Comparison of ENCODE assay signal across 21 cellular contexts in genomic region chrX:150162141-150162540, GRCh38.
A peak's percentile ranks its signal among the peaks of the same experiment; 100 is the strongest.
DNase-seq lines count a peak whose midpoint lies in the region; ATAC-seq, FAIRE-seq and TF ChIP-seq lines count a peak whose summit lies in the region.
"Had no signal": no experiment of that assay in that cellular context is flagged by ENCODE, and none has a peak within 500 bp of the region (broad histone marks: within the 10 kb centered on the region; RNA-seq: fewer than 3 reads in every experiment).

No MANE protein-coding gene starts in this region.

- H4K12ac ChIP-seq in trophoblast cell (ENCODE audit: low read depth, low read length): no peak overlapping the region

- H3K4me3 ChIP-seq in MG63 (no peak overlapping the region), bronchial epithelial cell (ENCODE audit: low read depth, low read length) (no peak overlapping the region), trophoblast cell (ENCODE audit: low read depth, low read length) (no peak overlapping the region), right cardiac atrium (ENCODE audit: low read length) (no peak overlapping the region)
- H3K4me3 ChIP-seq: adrenal gland, right lobe of liver, tibial artery had no signal

- no peak overlapping the region for H3K9ac ChIP-seq in trophoblast cell (ENCODE audit: low read length)

- H3K27me3 ChIP-seq in MG63 (no peaks in the 10 kb centered on the region), bronchial epithelial cell (ENCODE audit: control insufficient read depth, insufficient read depth, low read length) (no peaks in the 10 kb centered on the region), trophoblast cell (ENCODE audit: insufficient read depth, low read length) (no peaks in the 10 kb centered on the region), right cardiac atrium (ENCODE audit: control insufficient read depth, insufficient read depth) (no peaks in the 10 kb centered on the region)
- H3K27me3 ChIP-seq: adrenal gland, BE2C, right lobe of liver, tibial artery had no signal

- H2AFZ ChIP-seq in trophoblast cell (ENCODE audit: insufficient read depth, low read length, poor library complexity): no peak overlapping the region

- DNase-seq in DMS53 (lab: John Stamatoyannopoulos, UW) (peak; percentile 16), DMS53 treated with DMSO at 0.1 percent for 48 hours (lab: John Stamatoyannopoulos, UW; ENCODE audit: unreplicated experiment) (no peak), MG63 (peak; percentile 21), bronchial epithelial cell (ENCODE audit: low read depth) (peak; percentile 58), trophoblast cell (peak; percentile 28 to 54), right cardiac atrium (no peak), NCI-H510A treated with DMSO at 0.1 percent for 48 hours (lab: John Stamatoyannopoulos, UW) (no peak)
- DNase-seq: activated CD8-positive, alpha-beta T cell treated with anti-CD3 and anti-CD28 coated beads, Interleukin-2, amount 10 ng/mL, durations not matched to agents 7 days and 5 days; activated naive CD4-positive, alpha-beta T cell; adrenal gland; BE2C; left ventricle myocardium superior; NCI-H1417 treated with DMSO at 0.1 percent for 48 hours; NCI-H526; right lobe of liver; stimulated activated naive CD8-positive, alpha-beta T cell treated with anti-CD3 and anti-CD28 coated beads, Interleukin-15, amount 100 ng/mL, for 72 hours; T1000; tibial artery had no signal

- H4K8ac ChIP-seq in trophoblast cell (ENCODE audit: low read depth, low read length): no peak overlapping the region

- H3K9me3 ChIP-seq in MG63: no peaks in the 10 kb centered on the region
- H3K9me3 ChIP-seq in trophoblast cell (ENCODE audit: insufficient read depth, low read depth, low read length): no peaks in the 10 kb centered on the region
- H3K9me3 ChIP-seq in right cardiac atrium (ENCODE audit: control insufficient read depth, low read length): no peaks in the 10 kb centered on the region
- H3K9me3 ChIP-seq: adrenal gland, BE2C, right lobe of liver, tibial artery had no signal

- H3K23ac ChIP-seq in trophoblast cell (ENCODE audit: low read length): no peak overlapping the region

- ATAC-seq in right cardiac atrium: no peak
- no peak for ATAC-seq in HG03439 (IDR thresholded peaks at IDR 0.05; ENCODE audit: unreplicated experiment)
- ATAC-seq: activated CD8-positive, alpha-beta T cell treated with anti-CD3 and anti-CD28 coated beads, Interleukin-2, amount 10 ng/mL, durations not matched to agents 7 days and 5 days; left ventricle myocardium superior; right lobe of liver; stimulated activated naive CD8-positive, alpha-beta T cell treated with anti-CD3 and anti-CD28 coated beads, Interleukin-15, amount 100 ng/mL, for 72 hours had no signal

- no peaks in the 10 kb centered on the region for H3K4me1 ChIP-seq in trophoblast cell (ENCODE audit: control insufficient read depth in 1 of 2, insufficient read depth in 2 of 2, low read length in 2 of 2)
- H3K4me1 ChIP-seq in right cardiac atrium (ENCODE audit: control insufficient read depth, insufficient read depth, low read length): peaks cover 1% of the 10 kb centered on the region
- H3K4me1 ChIP-seq: adrenal gland, BE2C, right lobe of liver had no signal

- no peaks in the 10 kb centered on the region for H3K79me2 ChIP-seq in trophoblast cell (ENCODE audit: control insufficient read depth, insufficient read depth, low read length, poor library complexity)

- TF ChIP-seq CTCF in bronchial epithelial cell (IDR thresholded peaks at IDR 0.05; ENCODE audit: insufficient read depth, low read length, severe bottlenecking): no peak

- H2BK12ac ChIP-seq in trophoblast cell (ENCODE audit: low read length): no peak overlapping the region

- H3K79me1 ChIP-seq in trophoblast cell (ENCODE audit: low read length): no peaks in the 10 kb centered on the region

- no peak overlapping the region for H3K4me2 ChIP-seq in trophoblast cell (ENCODE audit: low read length)

- FAIRE-seq in bronchial epithelial cell (lab: Jason Lieb, UNC): no peak
- FAIRE-seq: GM18507 had no signal

- no peak overlapping the region for H3K18ac ChIP-seq in trophoblast cell (ENCODE audit: low read length)

- no peak overlapping the region for H2BK120ac ChIP-seq in trophoblast cell (ENCODE audit: insufficient read depth, low read length, poor library complexity)

- intact Hi-C loops in right cardiac atrium (cut with DNase I): no loop called here

- no peak overlapping the region for H4K91ac ChIP-seq in trophoblast cell (ENCODE audit: low read depth, low read length)

- no CpG with 5 or more reads among the region's 4 CpGs for WGBS in trophoblast cell (ENCODE audit: extremely low coverage, insufficient coverage, insufficient read length)
- WGBS in right cardiac atrium: 95% methylated on average over 4 of the region's 4 CpGs

- H2AK5ac ChIP-seq in trophoblast cell (ENCODE audit: low read length): no peak overlapping the region

- H3K14ac ChIP-seq in trophoblast cell (ENCODE audit: low read length): no peak overlapping the region

- no peak overlapping the region for H3K4ac ChIP-seq in trophoblast cell (ENCODE audit: low read depth, low read length)

- H3K27ac ChIP-seq in trophoblast cell (ENCODE audit: low read depth, low read length) (no peak overlapping the region), right cardiac atrium (ENCODE audit: low read length) (no peak overlapping the region)
- H3K27ac ChIP-seq: 22Rv1, adrenal gland, right lobe of liver, tibial artery had no signal

- no peak overlapping the region for H2BK5ac ChIP-seq in trophoblast cell (ENCODE audit: low read depth, low read length, poor library complexity)

- H3K36me3 ChIP-seq in MG63: no peaks in the 10 kb centered on the region
- no peaks in the 10 kb centered on the region for H3K36me3 ChIP-seq in bronchial epithelial cell (ENCODE audit: control insufficient read depth, insufficient read depth, low read length)
- no peaks in the 10 kb centered on the region for H3K36me3 ChIP-seq in trophoblast cell (ENCODE audit: control insufficient read depth in 1 of 2, insufficient read depth in 2 of 2, low read length in 2 of 2)
- H3K36me3 ChIP-seq: adrenal gland, BE2C, right lobe of liver, tibial artery had no signal

Comparison
In these comparisons a context has a peak if more than half of its experiments do, and no peak if none do; other contexts are left out.
1. DNase-seq: peak in DMS53 (single experiment), MG63 (single experiment), bronchial epithelial cell (single experiment) and trophoblast cell (2 of 2); none in DMS53 treated with DMSO at 0.1 percent for 48 hours (single experiment), right cardiac atrium (0 of 3) and NCI-H510A treated with DMSO at 0.1 percent for 48 hours (single experiment).